15 cellular contexts compared by ENCODE assay signal in the genomic region with DNA sequence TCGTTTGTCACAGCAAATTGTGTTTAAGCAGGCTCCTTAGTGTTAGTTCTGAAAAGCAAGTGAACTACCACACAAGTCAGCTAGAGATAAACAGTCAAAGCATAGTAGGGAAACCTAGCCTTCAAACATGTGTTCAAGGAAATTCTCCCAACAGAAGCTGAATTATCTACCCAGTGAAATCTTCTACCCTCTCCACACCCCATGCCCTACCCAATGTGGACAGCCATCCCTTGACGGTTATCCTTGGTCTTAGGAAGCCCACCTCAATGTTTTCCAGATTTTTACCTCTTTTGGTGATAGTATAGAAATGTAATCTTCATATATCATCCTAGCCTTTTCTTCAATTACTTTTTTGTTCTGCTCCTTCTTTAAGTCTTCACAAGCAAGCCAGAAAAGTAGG. TPM values are rescaled to one million over a fixed set of nuclear protein-coding genes. Genes with fewer than 3 reads are reported as not detected.
DNase-seq lines count a peak whose midpoint lies in the region; ATAC-seq and TF ChIP-seq lines count a peak whose summit lies in the region.
"Had no signal": no experiment of that assay in that cellular context is flagged by ENCODE, and none has a peak within 500 bp of the region (broad histone marks: within the 10 kb centered on the region; RNA-seq: fewer than 3 reads in every experiment).

No MANE protein-coding gene starts in this region.

- peaks cover 0 to 2% (median 0%) of the 10 kb centered on the region in 7 donors for H3K9me3 Mint-ChIP-seq in CD14-positive monocyte
- H3K9me3 Mint-ChIP-seq: dendritic cell treated with granulocyte-macrophage colony-stimulating factor and Interleukin-4, amounts not matched to agents 40 ng/mL and 50 ng/mL, for 4 days; memory B cell had no signal

- peaks cover 0 to 3% (median 2%) of the 10 kb centered on the region in 3 donors for H3K27me3 Mint-ChIP-seq in CD14-positive monocyte (ENCODE audit: low read depth in 3 of 3)

- no peaks in the 10 kb centered on the region for H3K27me3 ChIP-seq in KMS-11 (ENCODE audit: insufficient read depth, low read depth)
- H3K27me3 ChIP-seq: ascending aorta had no signal

- no peak overlapping the region for H3K27ac ChIP-seq in KMS-11
- H3K27ac ChIP-seq: ascending aorta had no signal

- no peaks in the 10 kb centered on the region for H3K36me3 Mint-ChIP-seq in CD14-positive monocyte
- H3K36me3 Mint-ChIP-seq: memory B cell had no signal

- H3K4me1 Mint-ChIP-seq in CD14-positive monocyte: no peaks in the 10 kb centered on the region
- H3K4me1 Mint-ChIP-seq: activated CD4-positive, alpha-beta T cell treated with anti-CD3 and anti-CD28 coated beads for 36 hours; B cell had no signal

- no peak for TF ChIP-seq CTCF in KMS-11 (conservative IDR thresholded peaks at IDR 0.05; ENCODE audit: low read depth, low read length)
- TF ChIP-seq CTCF in CD14-positive monocyte (IDR thresholded peaks at IDR 0.05): no peak

- H3K27ac Mint-ChIP-seq in CD14-positive monocyte: no peak overlapping the region
- H3K27ac Mint-ChIP-seq: activated CD4-positive, alpha-beta T cell treated with anti-CD3 and anti-CD28 coated beads for 36 hours; B cell; dendritic cell treated with granulocyte-macrophage colony-stimulating factor and Interleukin-4, amounts not matched to agents 40 ng/mL and 50 ng/mL, for 4 days; memory B cell had no signal

- in situ Hi-C loops in ACHN (cut with HindIII; ENCODE audit: low pct_ligation_motif_present, low pct_unique_long_range_greater_than_20kb, low sequenced_read_pairs): no loop called here

- H3K4me3 ChIP-seq in KMS-11 (IDR thresholded peaks at IDR 0.05; ENCODE audit: insufficient read depth, low read depth, low read length): no peak overlapping the region
- H3K4me3 ChIP-seq: ascending aorta had no signal

- intact Hi-C loops in CD14-positive monocyte (cut with micrococcal nuclease): loop anchor here (5.0 kb wide), 2 partner anchors 157 to 162 kb away; no protein-coding TSS in a partner anchor

- ATAC-seq in GM18519 (IDR thresholded peaks at IDR 0.05; ENCODE audit: low FRiP score, unreplicated experiment) (peak; percentile 3), GM19463 (IDR thresholded peaks at IDR 0.05; ENCODE audit: unreplicated experiment) (peak; percentile 16), HG02852 (IDR thresholded peaks at IDR 0.05; ENCODE audit: unreplicated experiment) (peak; percentile 27)

- H3K9ac ChIP-seq in KMS-11: no peak overlapping the region

- H3K4me2 ChIP-seq in KMS-11: 0 out of 2 replicates have a peak overlapping the region, but pooled peaks have one; percentile 3

- H3K36me3 ChIP-seq in KMS-11 (ENCODE audit: insufficient read depth): no peaks in the 10 kb centered on the region
- H3K36me3 ChIP-seq: ascending aorta had no signal

- DNase-seq in NCI-H1092 (lab: John Stamatoyannopoulos, UW) (no peak), CD14-positive monocyte (ENCODE audit: low spot score) (no peak), anterior cingulate cortex (lab: John Stamatoyannopoulos, UW) (no peak), ACHN (no peak)
- DNase-seq: GOT3, NCI-H1048 had no signal

- peak overlapping the region; percentile 23; the same call in 1 of the 2 replicates for H2AFZ ChIP-seq in KMS-11 (ENCODE audit: low read depth)

- H4K20me1 ChIP-seq in KMS-11 (ENCODE audit: insufficient read depth): no peaks in the 10 kb centered on the region

- H3K79me2 ChIP-seq in KMS-11 (ENCODE audit: insufficient read depth, low read depth): no peaks in the 10 kb centered on the region

- no peak overlapping the region for H3K4me3 Mint-ChIP-seq in CD14-positive monocyte
- H3K4me3 Mint-ChIP-seq: activated CD4-positive, alpha-beta T cell treated with anti-CD3 and anti-CD28 coated beads for 36 hours; B cell; dendritic cell treated with granulocyte-macrophage colony-stimulating factor and Interleukin-4, amounts not matched to agents 40 ng/mL and 50 ng/mL, for 4 days; memory B cell had no signal

- H3K4me1 ChIP-seq in KMS-11 (ENCODE audit: low read depth, poor library complexity, severe bottlenecking): peaks cover 5% of the 10 kb centered on the region
- H3K4me1 ChIP-seq: ascending aorta had no signal

RNA-seq across cellular contexts. Expression of a gene that starts 21.5 kb away (rescaled TPM):
- 10 to 100 TPM; 10.8 to 12.8 TPM for polyA plus RNA-seq in CD14-positive monocyte

RNA-seq across cellular contexts. Expression of a gene that starts 41.1 kb away (rescaled TPM):
- 1 to 10 TPM; 1.3 to 1.9 TPM for polyA plus RNA-seq in CD14-positive monocyte
